10 cellular contexts compared by ENCODE assay signal in genomic region chr13:32969516-32969941, GRCh38. TPM values are rescaled to one million over a fixed set of nuclear protein-coding genes. Genes with fewer than 3 reads are reported as not detected.
DNase-seq lines count a peak whose midpoint lies in the region; ATAC-seq and TF ChIP-seq lines count a peak whose summit lies in the region.
"Had no signal": no experiment of that assay in that cellular context is flagged by ENCODE, and none has a peak within 500 bp of the region (broad histone marks: within the 10 kb centered on the region; RNA-seq: fewer than 3 reads in every experiment).

No MANE protein-coding gene starts in this region.

- intact Hi-C loops in activated CD4-positive, alpha-beta T cell treated with anti-CD3 and anti-CD28 coated beads for 36 hours (cut with DNase I, micrococcal nuclease), result no loop called here
- intact Hi-C loops in activated CD4-positive, alpha-beta memory T cell treated with anti-CD3 and anti-CD28 coated beads for 36 hours (cut with micrococcal nuclease), result no loop called here

- ATAC-seq in GM21528 (IDR thresholded peaks at IDR 0.05; ENCODE audit: low FRiP score, unreplicated experiment) (peak; percentile 70), SK-N-SH treated with all-trans-retinoic acid at 6 μM for 48 hours (peak; percentile 49), left lobe of liver (peak; percentile 73)
- no peak for ATAC-seq in activated CD4-positive, alpha-beta T cell treated with anti-CD3 and anti-CD28 coated beads for 36 hours
- ATAC-seq in activated T-cell treated with anti-CD3 and anti-CD28 coated beads, Interleukin-2, amount 50 U/mL, for 4 hours, result no peak

- H3K4me3 Mint-ChIP-seq in activated CD4-positive, alpha-beta T cell treated with anti-CD3 and anti-CD28 coated beads for 36 hours, result no peak overlapping the region
- no peak overlapping the region for H3K4me3 Mint-ChIP-seq in activated CD4-positive, alpha-beta memory T cell treated with anti-CD3 and anti-CD28 coated beads for 36 hours
- H3K4me3 Mint-ChIP-seq in activated T-cell treated with anti-CD3 and anti-CD28 coated beads, Interleukin-2, amount 50 U/mL, for 4 hours, result no peak overlapping the region
- no peak overlapping the region for H3K4me3 Mint-ChIP-seq in immature natural killer cell
- H3K4me3 Mint-ChIP-seq: T-helper 1 cell treated with Interleukin-12 subunit alpha and Interleukin-12 subunit beta and Interleukin-4 antibody, amounts not matched to agents 30 μg/mL and 1 μg/mL, for 36 hours had no signal

- TF ChIP-seq CTCF in AG04449 (IDR thresholded peaks at IDR 0.05; ENCODE audit: insufficient read depth, low read length, missing control alignments), result no peak

- H3K27me3 Mint-ChIP-seq in activated CD4-positive, alpha-beta T cell treated with anti-CD3 and anti-CD28 coated beads for 36 hours, result peaks cover 4% of the 10 kb centered on the region
- H3K27me3 Mint-ChIP-seq in activated CD4-positive, alpha-beta memory T cell treated with anti-CD3 and anti-CD28 coated beads for 36 hours, result peaks cover 3% of the 10 kb centered on the region
- H3K27me3 Mint-ChIP-seq in activated T-cell treated with anti-CD3 and anti-CD28 coated beads, Interleukin-2, amount 50 U/mL, for 4 hours (ENCODE audit: low read depth), result peaks cover 1% of the 10 kb centered on the region
- no peaks in the 10 kb centered on the region for H3K27me3 Mint-ChIP-seq in immature natural killer cell (ENCODE audit: low read depth in 3 of 3)

- H3K4me3 ChIP-seq in AG04449 (ENCODE audit: low read depth, low read length), result peak overlapping the region; percentile 16

- H3K27ac Mint-ChIP-seq in activated CD4-positive, alpha-beta T cell treated with anti-CD3 and anti-CD28 coated beads for 36 hours, result no peak overlapping the region
- no peak overlapping the region for H3K27ac Mint-ChIP-seq in activated CD4-positive, alpha-beta memory T cell treated with anti-CD3 and anti-CD28 coated beads for 36 hours
- no peak overlapping the region for H3K27ac Mint-ChIP-seq in immature natural killer cell
- H3K27ac Mint-ChIP-seq: T-helper 1 cell treated with Interleukin-12 subunit alpha and Interleukin-12 subunit beta and Interleukin-4 antibody, amounts not matched to agents 30 μg/mL and 1 μg/mL, for 36 hours had no signal

- DNase-seq in AG04449 (ENCODE audit: low read depth, low spot score), result peak; percentile 9
- DNase-seq in left lobe of liver (ENCODE audit: low spot score), result no peak
- DNase-seq in activated CD4-positive, alpha-beta T cell treated with anti-CD3 and anti-CD28 coated beads for 36 hours, result no peak
- DNase-seq in activated CD4-positive, alpha-beta memory T cell treated with anti-CD3 and anti-CD28 coated beads for 36 hours, result no peak
- no peak for DNase-seq in activated T-cell treated with anti-CD3 and anti-CD28 coated beads, Interleukin-2, amount 50 U/mL, for 4 hours
- no peak for DNase-seq in immature natural killer cell
- DNase-seq: DND-41 had no signal

- no peaks in the 10 kb centered on the region for H3K36me3 Mint-ChIP-seq in activated CD4-positive, alpha-beta T cell treated with anti-CD3 and anti-CD28 coated beads for 36 hours (ENCODE audit: low read depth)
- no peaks in the 10 kb centered on the region for H3K36me3 Mint-ChIP-seq in activated CD4-positive, alpha-beta memory T cell treated with anti-CD3 and anti-CD28 coated beads for 36 hours
- no peaks in the 10 kb centered on the region for H3K36me3 Mint-ChIP-seq in activated T-cell treated with anti-CD3 and anti-CD28 coated beads, Interleukin-2, amount 50 U/mL, for 4 hours (ENCODE audit: insufficient read depth)
- H3K36me3 Mint-ChIP-seq in immature natural killer cell, result no peaks in the 10 kb centered on the region

- POLR2A ChIA-PET in AG04449 (lab: Yijun Ruan, JAX), result no interaction called here
- POLR2A ChIA-PET in activated CD4-positive, alpha-beta T cell treated with anti-CD3 and anti-CD28 coated beads for 36 hours (lab: Charles Lee), result interaction anchor here (0.7 kb wide), 1 partner anchor 238 kb away, joined by 10 read pairs; no protein-coding TSS in a partner anchor
- POLR2A ChIA-PET in activated CD4-positive, alpha-beta memory T cell treated with anti-CD3 and anti-CD28 coated beads for 36 hours (lab: Charles Lee), result no interaction called here

- CTCF ChIA-PET in AG04449 (lab: Yijun Ruan, JAX), result no interaction called here
- CTCF ChIA-PET in activated CD4-positive, alpha-beta T cell treated with anti-CD3 and anti-CD28 coated beads for 36 hours (lab: Charles Lee), result interaction anchor here (0.7 kb wide), 1 partner anchor 114 kb away, joined by 3 read pairs; no protein-coding TSS in a partner anchor
- CTCF ChIA-PET in activated CD4-positive, alpha-beta memory T cell treated with anti-CD3 and anti-CD28 coated beads for 36 hours (lab: Charles Lee), result no interaction called here

- no peaks in the 10 kb centered on the region for H3K9me3 Mint-ChIP-seq in activated CD4-positive, alpha-beta T cell treated with anti-CD3 and anti-CD28 coated beads for 36 hours (ENCODE audit: low read depth)
- no peaks in the 10 kb centered on the region for H3K9me3 Mint-ChIP-seq in activated CD4-positive, alpha-beta memory T cell treated with anti-CD3 and anti-CD28 coated beads for 36 hours
- H3K9me3 Mint-ChIP-seq in activated T-cell treated with anti-CD3 and anti-CD28 coated beads, Interleukin-2, amount 50 U/mL, for 4 hours, result no peaks in the 10 kb centered on the region
- H3K9me3 Mint-ChIP-seq in immature natural killer cell, result no peaks in the 10 kb centered on the region
- H3K9me3 Mint-ChIP-seq: T-helper 1 cell treated with Interleukin-12 subunit alpha and Interleukin-12 subunit beta and Interleukin-4 antibody, amounts not matched to agents 30 μg/mL and 1 μg/mL, for 36 hours had no signal

- peaks cover 3% of the 10 kb centered on the region for H3K4me1 Mint-ChIP-seq in activated CD4-positive, alpha-beta T cell treated with anti-CD3 and anti-CD28 coated beads for 36 hours
- H3K4me1 Mint-ChIP-seq in activated CD4-positive, alpha-beta memory T cell treated with anti-CD3 and anti-CD28 coated beads for 36 hours (ENCODE audit: low read depth), result no peaks in the 10 kb centered on the region
- no peaks in the 10 kb centered on the region for H3K4me1 Mint-ChIP-seq in activated T-cell treated with anti-CD3 and anti-CD28 coated beads, Interleukin-2, amount 50 U/mL, for 4 hours (ENCODE audit: low read depth)
- no peaks in the 10 kb centered on the region for H3K4me1 Mint-ChIP-seq in immature natural killer cell

TF ChIP-seq in SK-N-SH treated with all-trans-retinoic acid at 6 μM for 48 hours, 23 proteins besides CTCF, POLR2A, EP300 and RAD21:
- no peak for TF ChIP-seq PATZ1 (CRISPR knock-in tag; IDR thresholded peaks at IDR 0.05; ENCODE audit: borderline replicate concordance)
- TF ChIP-seq CSDC2 (CRISPR knock-in tag; IDR thresholded peaks at IDR 0.05), result no peak
- no peak for TF ChIP-seq ZFP3 (CRISPR knock-in tag; IDR thresholded peaks at IDR 0.05)
- TF ChIP-seq TOX (CRISPR knock-in tag; IDR thresholded peaks at IDR 0.05; ENCODE audit: borderline replicate concordance), result no peak
- TF ChIP-seq BACH2 (CRISPR knock-in tag; IDR thresholded peaks at IDR 0.05; ENCODE audit: borderline replicate concordance), result no peak
- no peak for TF ChIP-seq ARNTL (CRISPR knock-in tag; IDR thresholded peaks at IDR 0.05; ENCODE audit: borderline replicate concordance, low read depth)
- TF ChIP-seq CREB5 (CRISPR knock-in tag; IDR thresholded peaks at IDR 0.05; ENCODE audit: low read depth), result no peak
TF ChIP-seq in SK-N-SH treated with all-trans-retinoic acid at 6 μM for 48 hours: peak in this region for 0.

RNA-seq across cellular contexts. Expression of gene KL, which starts 46.7 kb away (rescaled TPM):
- total RNA-seq in left lobe of liver, result 0.05 TPM
- total RNA-seq in activated CD4-positive, alpha-beta T cell treated with anti-CD3 and anti-CD28 coated beads for 36 hours, result under 1 TPM; 0.35 to 0.37 TPM
- total RNA-seq in activated CD4-positive, alpha-beta memory T cell treated with anti-CD3 and anti-CD28 coated beads for 36 hours, result under 1 TPM; 0.12 to 0.19 TPM
- total RNA-seq in activated T-cell treated with anti-CD3 and anti-CD28 coated beads, Interleukin-2, amount 50 U/mL, for 4 hours, result under 1 TPM; 0.30 to 0.42 (median 0.38) TPM
- polyA plus RNA-seq in immature natural killer cell, result 1 to 10 TPM in 1 of 3 donors, not detected in 2; 1.8 TPM

Comparison
In these comparisons a context has a peak if more than half of its experiments do, and no peak if none do; other contexts are left out.
1. ATAC-seq: peak in GM21528 (single experiment), SK-N-SH treated with all-trans-retinoic acid at 6 μM for 48 hours (single experiment) and left lobe of liver (single experiment); none in activated CD4-positive, alpha-beta T cell treated with anti-CD3 and anti-CD28 coated beads for 36 hours (single experiment) and activated T-cell treated with anti-CD3 and anti-CD28 coated beads, Interleukin-2, amount 50 U/mL, for 4 hours (0 of 2).